In the genomic region with DNA sequence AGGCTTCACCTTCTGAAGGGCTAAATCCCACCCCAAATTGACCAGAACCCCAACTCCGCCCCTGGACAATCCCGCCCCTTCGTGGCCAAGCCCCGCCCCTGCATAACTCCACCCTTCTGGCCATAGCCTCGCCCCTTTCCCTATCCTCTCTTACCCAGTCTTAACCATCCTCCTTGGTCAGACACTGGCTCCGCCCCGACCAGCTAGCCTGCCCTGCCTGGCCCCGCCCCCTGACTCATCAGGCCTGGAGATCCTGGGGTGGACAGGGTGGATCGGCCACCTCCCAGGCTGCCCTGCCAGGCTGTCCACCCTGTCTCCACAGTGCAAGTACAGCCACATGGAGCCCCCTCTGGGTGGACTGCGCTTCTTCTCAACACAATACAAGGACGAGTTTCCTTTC, we compare ENCODE assay signal across 1 cellular context.
TF ChIP-seq lines count a peak whose summit lies in the region.

No MANE protein-coding gene starts in this region.

TF ChIP-seq in HepG2, 621 proteins besides CTCF, POLR2A, EP300 and RAD21:
- TF ChIP-seq FOSL2 (CRISPR knock-in tag; IDR thresholded peaks at IDR 0.05), result peak; percentile 79
- TF ChIP-seq ZFAT (CRISPR knock-in tag; conservative IDR thresholded peaks at IDR 0.05), result no peak
- TF ChIP-seq TRIM24 (CRISPR knock-in tag; IDR thresholded peaks at IDR 0.05), result no peak
- TF ChIP-seq, protein P1, sequence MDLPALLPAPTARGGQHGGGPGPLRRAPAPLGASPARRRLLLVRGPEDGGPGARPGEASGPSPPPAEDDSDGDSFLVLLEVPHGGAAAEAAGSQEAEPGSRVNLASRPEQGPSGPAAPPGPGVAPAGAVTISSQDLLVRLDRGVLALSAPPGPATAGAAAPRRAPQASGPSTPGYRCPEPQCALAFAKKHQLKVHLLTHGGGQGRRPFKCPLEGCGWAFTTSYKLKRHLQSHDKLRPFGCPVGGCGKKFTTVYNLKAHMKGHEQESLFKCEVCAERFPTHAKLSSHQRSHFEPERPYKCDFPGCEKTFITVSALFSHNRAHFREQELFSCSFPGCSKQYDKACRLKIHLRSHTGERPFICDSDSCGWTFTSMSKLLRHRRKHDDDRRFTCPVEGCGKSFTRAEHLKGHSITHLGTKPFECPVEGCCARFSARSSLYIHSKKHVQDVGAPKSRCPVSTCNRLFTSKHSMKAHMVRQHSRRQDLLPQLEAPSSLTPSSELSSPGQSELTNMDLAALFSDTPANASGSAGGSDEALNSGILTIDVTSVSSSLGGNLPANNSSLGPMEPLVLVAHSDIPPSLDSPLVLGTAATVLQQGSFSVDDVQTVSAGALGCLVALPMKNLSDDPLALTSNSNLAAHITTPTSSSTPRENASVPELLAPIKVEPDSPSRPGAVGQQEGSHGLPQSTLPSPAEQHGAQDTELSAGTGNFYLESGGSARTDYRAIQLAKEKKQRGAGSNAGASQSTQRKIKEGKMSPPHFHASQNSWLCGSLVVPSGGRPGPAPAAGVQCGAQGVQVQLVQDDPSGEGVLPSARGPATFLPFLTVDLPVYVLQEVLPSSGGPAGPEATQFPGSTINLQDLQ (CRISPR knock-in tag; IDR thresholded peaks at IDR 0.05), result no peak
- no peak for TF ChIP-seq ZNF768 (CRISPR knock-in tag; IDR thresholded peaks at IDR 0.05)
- TF ChIP-seq ZNF83 (CRISPR knock-in tag; IDR thresholded peaks at IDR 0.05; ENCODE audit: borderline replicate concordance), result no peak
- TF ChIP-seq NFE2L2 (IDR thresholded peaks at IDR 0.05; ENCODE audit: low read length), result no peak
- TF ChIP-seq LCORL (IDR thresholded peaks at IDR 0.05), result no peak
- TF ChIP-seq LCORL (CRISPR knock-in tag; IDR thresholded peaks at IDR 0.05), result no peak
- TF ChIP-seq, protein P2, sequence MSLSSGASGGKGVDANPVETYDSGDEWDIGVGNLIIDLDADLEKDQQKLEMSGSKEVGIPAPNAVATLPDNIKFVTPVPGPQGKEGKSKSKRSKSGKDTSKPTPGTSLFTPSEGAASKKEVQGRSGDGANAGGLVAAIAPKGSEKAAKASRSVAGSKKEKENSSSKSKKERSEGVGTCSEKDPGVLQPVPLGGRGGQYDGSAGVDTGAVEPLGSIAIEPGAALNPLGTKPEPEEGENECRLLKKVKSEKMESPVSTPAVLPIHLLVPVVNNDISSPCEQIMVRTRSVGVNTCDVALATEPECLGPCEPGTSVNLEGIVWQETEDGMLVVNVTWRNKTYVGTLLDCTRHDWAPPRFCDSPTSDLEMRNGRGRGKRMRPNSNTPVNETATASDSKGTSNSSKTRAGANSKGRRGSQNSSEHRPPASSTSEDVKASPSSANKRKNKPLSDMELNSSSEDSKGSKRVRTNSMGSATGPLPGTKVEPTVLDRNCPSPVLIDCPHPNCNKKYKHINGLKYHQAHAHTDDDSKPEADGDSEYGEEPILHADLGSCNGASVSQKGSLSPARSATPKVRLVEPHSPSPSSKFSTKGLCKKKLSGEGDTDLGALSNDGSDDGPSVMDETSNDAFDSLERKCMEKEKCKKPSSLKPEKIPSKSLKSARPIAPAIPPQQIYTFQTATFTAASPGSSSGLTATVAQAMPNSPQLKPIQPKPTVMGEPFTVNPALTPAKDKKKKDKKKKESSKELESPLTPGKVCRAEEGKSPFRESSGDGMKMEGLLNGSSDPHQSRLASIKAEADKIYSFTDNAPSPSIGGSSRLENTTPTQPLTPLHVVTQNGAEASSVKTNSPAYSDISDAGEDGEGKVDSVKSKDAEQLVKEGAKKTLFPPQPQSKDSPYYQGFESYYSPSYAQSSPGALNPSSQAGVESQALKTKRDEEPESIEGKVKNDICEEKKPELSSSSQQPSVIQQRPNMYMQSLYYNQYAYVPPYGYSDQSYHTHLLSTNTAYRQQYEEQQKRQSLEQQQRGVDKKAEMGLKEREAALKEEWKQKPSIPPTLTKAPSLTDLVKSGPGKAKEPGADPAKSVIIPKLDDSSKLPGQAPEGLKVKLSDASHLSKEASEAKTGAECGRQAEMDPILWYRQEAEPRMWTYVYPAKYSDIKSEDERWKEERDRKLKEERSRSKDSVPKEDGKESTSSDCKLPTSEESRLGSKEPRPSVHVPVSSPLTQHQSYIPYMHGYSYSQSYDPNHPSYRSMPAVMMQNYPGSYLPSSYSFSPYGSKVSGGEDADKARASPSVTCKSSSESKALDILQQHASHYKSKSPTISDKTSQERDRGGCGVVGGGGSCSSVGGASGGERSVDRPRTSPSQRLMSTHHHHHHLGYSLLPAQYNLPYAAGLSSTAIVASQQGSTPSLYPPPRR (CRISPR knock-in tag; IDR thresholded peaks at IDR 0.05; ENCODE audit: borderline replicate concordance), result no peak
